In the genomic region with DNA sequence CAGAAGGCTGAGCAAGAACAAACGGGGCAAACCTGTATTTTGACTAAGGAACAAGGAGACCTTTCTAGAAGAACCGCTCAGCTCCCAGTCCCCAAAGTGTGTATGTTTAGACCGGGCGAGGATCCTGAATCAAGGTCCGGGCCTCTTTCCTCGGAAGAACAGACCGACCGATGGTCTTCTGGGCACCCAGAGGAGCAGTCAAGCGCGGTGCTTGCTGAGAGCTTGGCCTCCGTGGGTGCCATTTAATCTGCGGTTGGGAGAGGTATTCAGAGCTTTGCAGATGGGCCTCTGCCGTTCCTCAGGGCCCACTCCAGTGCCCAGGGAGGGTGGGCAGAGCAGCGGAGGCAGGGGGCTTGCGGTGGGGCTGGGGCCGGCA, we compare ENCODE assay signal across 1 cellular context.
TF ChIP-seq lines count a peak whose summit lies in the region.

No MANE protein-coding gene starts in this region.

TF ChIP-seq in K562, 482 proteins besides CTCF, POLR2A, EP300 and RAD21:
- TF ChIP-seq KLF13 (tag; IDR thresholded peaks at IDR 0.05; ENCODE audit: borderline replicate concordance, low read depth) = no peak
- TF ChIP-seq GATAD2A (IDR thresholded peaks at IDR 0.05) = no peak
- TF ChIP-seq GABPB2 (CRISPR knock-in tag; conservative IDR thresholded peaks at IDR 0.05) = no peak
- TF ChIP-seq, protein P1, sequence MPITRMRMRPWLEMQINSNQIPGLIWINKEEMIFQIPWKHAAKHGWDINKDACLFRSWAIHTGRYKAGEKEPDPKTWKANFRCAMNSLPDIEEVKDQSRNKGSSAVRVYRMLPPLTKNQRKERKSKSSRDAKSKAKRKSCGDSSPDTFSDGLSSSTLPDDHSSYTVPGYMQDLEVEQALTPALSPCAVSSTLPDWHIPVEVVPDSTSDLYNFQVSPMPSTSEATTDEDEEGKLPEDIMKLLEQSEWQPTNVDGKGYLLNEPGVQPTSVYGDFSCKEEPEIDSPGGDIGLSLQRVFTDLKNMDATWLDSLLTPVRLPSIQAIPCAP (CRISPR knock-in tag; IDR thresholded peaks at IDR 0.05; ENCODE audit: borderline replicate concordance) = no peak
- no peak for TF ChIP-seq CXXC5 (CRISPR knock-in tag; IDR thresholded peaks at IDR 0.05)
- TF ChIP-seq NR1H2 (CRISPR knock-in tag; IDR thresholded peaks at IDR 0.05) = no peak
- no peak for TF ChIP-seq L3MBTL2 (IDR thresholded peaks at IDR 0.05)
- TF ChIP-seq ZNF584 (CRISPR knock-in tag; IDR thresholded peaks at IDR 0.05; ENCODE audit: low read depth) = no peak
- no peak for TF ChIP-seq KLF6 (CRISPR knock-in tag; IDR thresholded peaks at IDR 0.05; ENCODE audit: borderline replicate concordance)
- no peak for TF ChIP-seq SIX5 (IDR thresholded peaks at IDR 0.05; ENCODE audit: borderline replicate concordance in 1 of 2, insufficient read depth in 1 of 2, low read depth in 1 of 2, low read length in 2 of 2)
- no peak for TF ChIP-seq GTF2A2 (tag; IDR thresholded peaks at IDR 0.05)
- TF ChIP-seq, protein P2, sequence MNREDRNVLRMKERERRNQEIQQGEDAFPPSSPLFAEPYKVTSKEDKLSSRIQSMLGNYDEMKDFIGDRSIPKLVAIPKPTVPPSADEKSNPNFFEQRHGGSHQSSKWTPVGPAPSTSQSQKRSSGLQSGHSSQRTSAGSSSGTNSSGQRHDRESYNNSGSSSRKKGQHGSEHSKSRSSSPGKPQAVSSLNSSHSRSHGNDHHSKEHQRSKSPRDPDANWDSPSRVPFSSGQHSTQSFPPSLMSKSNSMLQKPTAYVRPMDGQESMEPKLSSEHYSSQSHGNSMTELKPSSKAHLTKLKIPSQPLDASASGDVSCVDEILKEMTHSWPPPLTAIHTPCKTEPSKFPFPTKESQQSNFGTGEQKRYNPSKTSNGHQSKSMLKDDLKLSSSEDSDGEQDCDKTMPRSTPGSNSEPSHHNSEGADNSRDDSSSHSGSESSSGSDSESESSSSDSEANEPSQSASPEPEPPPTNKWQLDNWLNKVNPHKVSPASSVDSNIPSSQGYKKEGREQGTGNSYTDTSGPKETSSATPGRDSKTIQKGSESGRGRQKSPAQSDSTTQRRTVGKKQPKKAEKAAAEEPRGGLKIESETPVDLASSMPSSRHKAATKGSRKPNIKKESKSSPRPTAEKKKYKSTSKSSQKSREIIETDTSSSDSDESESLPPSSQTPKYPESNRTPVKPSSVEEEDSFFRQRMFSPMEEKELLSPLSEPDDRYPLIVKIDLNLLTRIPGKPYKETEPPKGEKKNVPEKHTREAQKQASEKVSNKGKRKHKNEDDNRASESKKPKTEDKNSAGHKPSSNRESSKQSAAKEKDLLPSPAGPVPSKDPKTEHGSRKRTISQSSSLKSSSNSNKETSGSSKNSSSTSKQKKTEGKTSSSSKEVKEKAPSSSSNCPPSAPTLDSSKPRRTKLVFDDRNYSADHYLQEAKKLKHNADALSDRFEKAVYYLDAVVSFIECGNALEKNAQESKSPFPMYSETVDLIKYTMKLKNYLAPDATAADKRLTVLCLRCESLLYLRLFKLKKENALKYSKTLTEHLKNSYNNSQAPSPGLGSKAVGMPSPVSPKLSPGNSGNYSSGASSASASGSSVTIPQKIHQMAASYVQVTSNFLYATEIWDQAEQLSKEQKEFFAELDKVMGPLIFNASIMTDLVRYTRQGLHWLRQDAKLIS (CRISPR knock-in tag; IDR thresholded peaks at IDR 0.05) = no peak
- TF ChIP-seq ZNF445 (CRISPR knock-in tag; IDR thresholded peaks at IDR 0.05; ENCODE audit: low read depth) = no peak
- no peak for TF ChIP-seq ZNF696 (CRISPR knock-in tag; conservative IDR thresholded peaks at IDR 0.05)
- TF ChIP-seq TCF7L2 (IDR thresholded peaks at IDR 0.05; ENCODE audit: low read depth, low read length) = no peak
- TF ChIP-seq E2F3 (CRISPR knock-in tag; IDR thresholded peaks at IDR 0.05) = no peak
- no peak for TF ChIP-seq ZNF57 (CRISPR knock-in tag; IDR thresholded peaks at IDR 0.05)
- no peak for TF ChIP-seq ZNF551 (CRISPR knock-in tag; IDR thresholded peaks at IDR 0.05)
- TF ChIP-seq SRF (CRISPR knock-in tag; IDR thresholded peaks at IDR 0.05) = no peak
